2 cellular contexts compared by ENCODE assay signal in genomic region chr5:52943808-52944207, GRCh38.
TF ChIP-seq lines count a peak whose summit lies in the region.

No MANE protein-coding gene starts in this region.

TF ChIP-seq in IMR-90, 13 proteins besides CTCF, POLR2A, EP300 and RAD21:
- TF ChIP-seq USF2 (IDR thresholded peaks at IDR 0.05; ENCODE audit: low read depth, low read length): no peak
- no peak for TF ChIP-seq ELK1 (IDR thresholded peaks at IDR 0.05; ENCODE audit: borderline replicate concordance, low read depth, low read length)
- TF ChIP-seq MXI1 (IDR thresholded peaks at IDR 0.05; ENCODE audit: borderline replicate concordance, low read depth, low read length): no peak
- TF ChIP-seq MAFK (IDR thresholded peaks at IDR 0.05; ENCODE audit: low read depth, low read length): no peak
- no peak for TF ChIP-seq FOS (IDR thresholded peaks at IDR 0.05; ENCODE audit: low read depth, low read length)
- no peak for TF ChIP-seq CHD1 (IDR thresholded peaks at IDR 0.05; ENCODE audit: low read depth, low read length)
- TF ChIP-seq MAZ (IDR thresholded peaks at IDR 0.05; ENCODE audit: borderline replicate concordance, low read depth, low read length): no peak
- TF ChIP-seq SMC3 (IDR thresholded peaks at IDR 0.05; ENCODE audit: low read depth, low read length): no peak
- TF ChIP-seq NFE2L2 (IDR thresholded peaks at IDR 0.05; ENCODE audit: low read depth, low read length): no peak

TF ChIP-seq in H1, 55 proteins besides CTCF, POLR2A, EP300 and RAD21:
- TF ChIP-seq YY1 (IDR thresholded peaks at IDR 0.05; ENCODE audit: low read depth, low read length) (no peak), BRCA1 (IDR thresholded peaks at IDR 0.05; ENCODE audit: low read depth, low read length) (no peak), EGR1 (IDR thresholded peaks at IDR 0.05; ENCODE audit: borderline replicate concordance, low read depth, low read length) (no peak), ASH2L (IDR thresholded peaks at IDR 0.05; ENCODE audit: low read length) (no peak)
TF ChIP-seq in H1: peak in this region for 0.
